Comparison of ENCODE assay signal across 8 cellular contexts in the genomic region with DNA sequence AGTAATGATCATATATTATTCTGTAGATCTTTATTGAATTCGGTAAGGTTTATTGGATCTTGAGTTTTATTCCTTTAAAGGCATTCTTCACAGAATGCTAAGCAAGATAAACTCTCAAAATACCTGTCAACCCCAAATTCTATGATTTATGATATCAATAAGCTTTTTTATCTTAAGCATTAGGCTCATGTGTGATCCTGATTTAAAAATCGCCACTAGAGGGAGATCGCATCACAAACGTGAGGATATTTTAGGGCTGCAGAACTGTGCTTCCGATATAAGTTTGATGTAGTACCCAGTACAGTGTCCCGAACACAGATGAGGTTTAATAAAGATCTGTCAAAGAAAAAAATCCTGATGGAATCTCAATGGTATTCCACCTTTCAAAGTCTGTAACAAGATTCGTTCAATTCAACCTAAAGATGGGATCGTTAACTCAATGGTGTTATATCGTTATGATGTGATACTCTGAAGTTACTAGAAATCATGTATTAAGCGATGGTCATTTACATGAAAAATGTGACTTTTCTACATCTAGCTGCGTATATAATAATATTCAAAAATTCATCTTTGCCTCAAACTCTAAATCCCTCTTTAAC.
DNase-seq lines count a peak whose midpoint lies in the region; ATAC-seq and TF ChIP-seq lines count a peak whose summit lies in the region.

No MANE protein-coding gene starts in this region.

- H3K27ac ChIP-seq in ascending aorta (no peak overlapping the region), iPS DF 6.9 (ENCODE audit: low read length) (no peak overlapping the region), stomach (no peak overlapping the region)

- TF ChIP-seq POLR2A in stomach (IDR thresholded peaks at IDR 0.05) = no peak

- H3K4me3 ChIP-seq in AG04449 (ENCODE audit: low read depth, low read length) (no peak overlapping the region), GM06990 (replicated peaks; ENCODE audit: low read depth, low read length) (no peak overlapping the region), ascending aorta (no peak overlapping the region), iPS DF 6.9 (ENCODE audit: low read length) (no peak overlapping the region), stomach (no peak overlapping the region)

- CTCF ChIA-PET in AG04449 (lab: Yijun Ruan, JAX) = interaction anchor here (0.6 to 8.7 kb wide), 29 partner anchors 8 to 268 kb away, joined by 3 to 58 read pairs (median 5); partner anchors contain the start of gene CORIN

- H3K27me3 ChIP-seq in GM06990 (replicated peaks; ENCODE audit: control insufficient read depth, insufficient read depth, low read length) = no peaks in the 10 kb centered on the region
- H3K27me3 ChIP-seq in ascending aorta = no peaks in the 10 kb centered on the region
- H3K27me3 ChIP-seq in iPS DF 6.9 (ENCODE audit: control insufficient read depth, insufficient read depth, low read length) = no peaks in the 10 kb centered on the region
- peaks cover 0 to 3% (median 0%) of the 10 kb centered on the region in 3 donors for H3K27me3 ChIP-seq in stomach

- WGBS in iPS DF 6.9 (ENCODE audit: insufficient coverage, insufficient read length) = no CpG with 5 or more reads among the region's 11 CpGs
- WGBS in stomach, 5 donors = 30 to 36% (median 34%) methylated on average over 11 of the region's 11 CpGs

- H3K36me3 ChIP-seq in GM06990 (ENCODE audit: control insufficient read depth, insufficient read depth, low read length) (no peaks in the 10 kb centered on the region), ascending aorta (no peaks in the 10 kb centered on the region), iPS DF 6.9 (ENCODE audit: control insufficient read depth, insufficient read depth, low read length) (no peaks in the 10 kb centered on the region), stomach (no peaks in the 10 kb centered on the region)

- H3K4me1 ChIP-seq in ascending aorta = no peaks in the 10 kb centered on the region
- H3K4me1 ChIP-seq in iPS DF 6.9 (ENCODE audit: control insufficient read depth, insufficient read depth, low read length) = no peaks in the 10 kb centered on the region
- peaks cover 0 to 12% (median 5%) of the 10 kb centered on the region in 4 donors for H3K4me1 ChIP-seq in stomach

- intact Hi-C loops in ascending aorta (cut with DNase I) = loop anchor here (2.0 to 5.0 kb wide), 2 partner anchors 168 to 263 kb away; no protein-coding TSS in a partner anchor
- intact Hi-C loops in stomach (cut with DNase I; ENCODE audit: low total_unique reads) = no loop called here

- TF ChIP-seq CTCF in AG04449 (IDR thresholded peaks at IDR 0.05; ENCODE audit: insufficient read depth, low read length, missing control alignments) (peak; percentile 60), GM06990 (IDR thresholded peaks at IDR 0.05; ENCODE audit: insufficient read depth, low read length, poor library complexity, severe bottlenecking) (peak; percentile 69), ascending aorta (IDR thresholded peaks at IDR 0.05) (peak in 2 of 3 experiments; percentile 51 to 66), stomach (IDR thresholded peaks at IDR 0.05) (peak in 5 of 7 experiments; percentile 26 to 72 (median 53))

- DNase-seq in AG04449 (ENCODE audit: low read depth, low spot score) (no peak), GM06990 (ENCODE audit: extremely low read depth, insufficient read length) (peak; percentile 12), NCI-H2081 treated with DMSO at 0.1 percent for 48 hours (lab: John Stamatoyannopoulos, UW) (peak; percentile 34), ascending aorta (ENCODE audit: low spot score in 2 of 2) (no peak), iPS DF 6.9 (ENCODE audit: low read depth, low spot score) (peak; percentile 5), stomach (no peak)

- POLR2A ChIA-PET in AG04449 (lab: Yijun Ruan, JAX) = no interaction called here

- H3K9me3 ChIP-seq in ascending aorta = no peaks in the 10 kb centered on the region
- no peaks in the 10 kb centered on the region for H3K9me3 ChIP-seq in iPS DF 6.9 (ENCODE audit: control insufficient read depth, insufficient read depth, low read length)
- H3K9me3 ChIP-seq in stomach = no peaks in the 10 kb centered on the region

- TF ChIP-seq EP300 in stomach (IDR thresholded peaks at IDR 0.05) = no peak

- ATAC-seq in HG02759 (IDR thresholded peaks at IDR 0.05; ENCODE audit: unreplicated experiment) (peak; percentile 57), HG02840 (IDR thresholded peaks at IDR 0.05; ENCODE audit: low FRiP score, unreplicated experiment) (no peak)

Comparison
In these comparisons a context has a peak if more than half of its experiments do, and no peak if none do; other contexts are left out.
1. DNase-seq: peak in GM06990 (single experiment), NCI-H2081 treated with DMSO at 0.1 percent for 48 hours (single experiment) and iPS DF 6.9 (single experiment); none in AG04449 (single experiment), ascending aorta (0 of 2) and stomach (single experiment).
2. Peak in every context shown above with its lines, with median percentiles within 50 percentile points of each other: CTCF ChIP-seq.